Comparison of ENCODE assay signal across 20 cellular contexts in genomic region chr2:239238839-239239606, GRCh38.
DNase-seq lines count a peak whose midpoint lies in the region; ATAC-seq and TF ChIP-seq lines count a peak whose summit lies in the region.
"Had no signal": no experiment of that assay in that cellular context is flagged by ENCODE, and none has a peak within 500 bp of the region (broad histone marks: within the 10 kb centered on the region; RNA-seq: fewer than 3 reads in every experiment).

No MANE protein-coding gene starts in this region.

- H3K4me3 Mint-ChIP-seq in progenitor cell of endocrine pancreas (ENCODE audit: low read depth): no peak overlapping the region
- H3K4me3 Mint-ChIP-seq: GM23338, IgD-negative memory B cell had no signal

- peaks cover 38% of the 10 kb centered on the region for H3K79me2 ChIP-seq in smooth muscle cell (ENCODE audit: low read depth)

- CTCF ChIA-PET in RWPE1 (lab: Yijun Ruan, JAX): no interaction called here

- POLR2A ChIA-PET in RWPE1 (lab: Yijun Ruan, JAX; ENCODE audit: low non-redundant PET): no interaction called here

- peaks cover 22% of the 10 kb centered on the region for H4K20me1 ChIP-seq in smooth muscle cell (ENCODE audit: low read depth)

- H3K9me3 ChIP-seq in right lobe of liver (no peaks in the 10 kb centered on the region), smooth muscle cell (replicated peaks; ENCODE audit: low read depth) (no peaks in the 10 kb centered on the region)

- 47% methylated on average over 9 of the region's 15 CpGs for WGBS in right lobe of liver (ENCODE audit: insufficient coverage, low coverage, low lambda C conversion rate, missing lambda C conversion rate)
- WGBS in smooth muscle cell (ENCODE audit: low lambda C conversion rate): 93% methylated on average over 15 of the region's 15 CpGs

- intact Hi-C loops in right lobe of liver (cut with DNase I): no loop called here

- no peak overlapping the region for H3K9ac ChIP-seq in smooth muscle cell (ENCODE audit: low read depth)

- DNase-seq in RWPE1 (ENCODE audit: low spot score) (no peak), coronary artery (ENCODE audit: low spot score) (peak; percentile 58), right lobe of liver (peak; percentile 54 to 90 (median 83)), smooth muscle cell (lab: John Stamatoyannopoulos, UW; ENCODE audit: unreplicated experiment) (no peak), NCI-H526 treated with DMSO at 0.1 percent for 48 hours (lab: John Stamatoyannopoulos, UW) (no peak), progenitor cell of endocrine pancreas (ENCODE audit: low spot score, unreplicated experiment) (no peak)
- DNase-seq in stimulated activated CD8-positive, alpha-beta memory T cell treated with anti-CD3 and anti-CD28 coated beads, Interleukin-4, amount 100 ng/mL, for 48 hours: peak; percentile 19
- DNase-seq in stimulated activated CD4-positive, alpha-beta T cell treated with anti-CD3 and anti-CD28 coated beads, Interleukin-4, amount 100 ng/mL, for 4 hours: no peak
- DNase-seq: activated CD4-positive, alpha-beta T cell treated with anti-CD3 and anti-CD28 coated beads, Interleukin-2, amount 50 U/mL, for 1 hour; Calu3; dermis blood vessel endothelial cell; MM.1S; NCI-H187 treated with DMSO at 0.1 percent for 48 hours; NCI-H446; NK-92 treated with Interleukin-12 subunit alpha and Interleukin-12 subunit beta, amount 100 ng/mL, for 24 hours; RPMI8226 had no signal

- H3K36me3 Mint-ChIP-seq in progenitor cell of endocrine pancreas (ENCODE audit: insufficient read depth): no peaks in the 10 kb centered on the region

- H3K4me3 ChIP-seq in coronary artery: no peak overlapping the region
- no peak overlapping the region for H3K4me3 ChIP-seq in right lobe of liver
- H3K4me3 ChIP-seq in smooth muscle cell: no peak overlapping the region
- H3K4me3 ChIP-seq: GM23338 had no signal

- no peak overlapping the region for H3K4me2 ChIP-seq in smooth muscle cell
- H3K4me2 ChIP-seq: GM23338 had no signal

- no peak for TF ChIP-seq POLR2A in right lobe of liver (IDR thresholded peaks at IDR 0.05)

- TF ChIP-seq CTCF in RWPE1 (conservative IDR thresholded peaks at IDR 0.05; ENCODE audit: low read depth) (no peak), coronary artery (IDR thresholded peaks at IDR 0.05) (no peak), right lobe of liver (IDR thresholded peaks at IDR 0.05) (no peak), smooth muscle cell (IDR thresholded peaks at IDR 0.05; ENCODE audit: borderline replicate concordance, insufficient read depth, poor library complexity, severe bottlenecking) (no peak), progenitor cell of endocrine pancreas (IDR thresholded peaks at IDR 0.05; ENCODE audit: unreplicated experiment) (no peak)

- H3K27me3 ChIP-seq in right lobe of liver (no peaks in the 10 kb centered on the region), smooth muscle cell (ENCODE audit: low read depth) (no peaks in the 10 kb centered on the region)

- peak; percentile 82 to 90 (median 86) for ATAC-seq in right lobe of liver
- ATAC-seq: activated naive CD4-positive, alpha-beta T cell treated with anti-CD3 and anti-CD28 coated beads, Interleukin-2, amount 50 U/mL, for 72 hours; naive thymus-derived CD4-positive, alpha-beta T cell had no signal

- H3K27me3 Mint-ChIP-seq in progenitor cell of endocrine pancreas: no peaks in the 10 kb centered on the region
- H3K27me3 Mint-ChIP-seq: IgD-negative memory B cell had no signal

- no peaks in the 10 kb centered on the region for H3K9me3 Mint-ChIP-seq in progenitor cell of endocrine pancreas (ENCODE audit: low read depth)
- H3K9me3 Mint-ChIP-seq: activated naive CD4-positive, alpha-beta T cell treated with anti-CD3 and anti-CD28 coated beads, Interleukin-2, amount 50 U/mL, for 72 hours; GM23338; IgD-negative memory B cell had no signal

- H3K4me1 Mint-ChIP-seq in progenitor cell of endocrine pancreas (ENCODE audit: low read depth): peaks cover 2% of the 10 kb centered on the region

- no peak overlapping the region for H2AFZ ChIP-seq in smooth muscle cell (ENCODE audit: low read depth)
- H2AFZ ChIP-seq: GM23338 had no signal

- H3K36me3 ChIP-seq in right lobe of liver (no peaks in the 10 kb centered on the region), smooth muscle cell (ENCODE audit: low read depth) (no peaks in the 10 kb centered on the region)

- H3K27ac Mint-ChIP-seq in progenitor cell of endocrine pancreas: no peak overlapping the region
- H3K27ac Mint-ChIP-seq: activated naive CD4-positive, alpha-beta T cell treated with anti-CD3 and anti-CD28 coated beads, Interleukin-2, amount 50 U/mL, for 72 hours; GM23338 had no signal

- H3K27ac ChIP-seq in RWPE1 (0 out of 2 replicates have a peak overlapping the region, but pooled peaks have one; percentile 3), coronary artery (no peak overlapping the region), right lobe of liver (peak overlapping the region in 2 of 3 donors; percentile 52 to 67), smooth muscle cell (ENCODE audit: low read depth) (no peak overlapping the region)

- H3F3A ChIP-seq in smooth muscle cell (ENCODE audit: low read depth): no peaks in the 10 kb centered on the region

- H3K4me1 ChIP-seq in right lobe of liver: peaks cover 0 to 41% (median 20%) of the 10 kb centered on the region in 4 donors
- H3K4me1 ChIP-seq in smooth muscle cell (ENCODE audit: low read depth): peaks cover 16% of the 10 kb centered on the region

Comparison
In these comparisons a context has a peak if more than half of its experiments do, and no peak if none do; other contexts are left out.
1. DNase-seq: peak in coronary artery (single experiment), right lobe of liver (3 of 3) and stimulated activated CD8-positive, alpha-beta memory T cell treated with anti-CD3 and anti-CD28 coated beads, Interleukin-4, amount 100 ng/mL, for 48 hours (single experiment); none in RWPE1 (single experiment), smooth muscle cell (single experiment), NCI-H526 treated with DMSO at 0.1 percent for 48 hours (single experiment), stimulated activated CD4-positive, alpha-beta T cell treated with anti-CD3 and anti-CD28 coated beads, Interleukin-4, amount 100 ng/mL, for 4 hours (0 of 2) and progenitor cell of endocrine pancreas (single experiment).
2. H3K27ac ChIP-seq: peak in RWPE1 (single experiment) and right lobe of liver (2 of 3); none in coronary artery (0 of 2) and smooth muscle cell (single experiment).